In the genomic region with DNA sequence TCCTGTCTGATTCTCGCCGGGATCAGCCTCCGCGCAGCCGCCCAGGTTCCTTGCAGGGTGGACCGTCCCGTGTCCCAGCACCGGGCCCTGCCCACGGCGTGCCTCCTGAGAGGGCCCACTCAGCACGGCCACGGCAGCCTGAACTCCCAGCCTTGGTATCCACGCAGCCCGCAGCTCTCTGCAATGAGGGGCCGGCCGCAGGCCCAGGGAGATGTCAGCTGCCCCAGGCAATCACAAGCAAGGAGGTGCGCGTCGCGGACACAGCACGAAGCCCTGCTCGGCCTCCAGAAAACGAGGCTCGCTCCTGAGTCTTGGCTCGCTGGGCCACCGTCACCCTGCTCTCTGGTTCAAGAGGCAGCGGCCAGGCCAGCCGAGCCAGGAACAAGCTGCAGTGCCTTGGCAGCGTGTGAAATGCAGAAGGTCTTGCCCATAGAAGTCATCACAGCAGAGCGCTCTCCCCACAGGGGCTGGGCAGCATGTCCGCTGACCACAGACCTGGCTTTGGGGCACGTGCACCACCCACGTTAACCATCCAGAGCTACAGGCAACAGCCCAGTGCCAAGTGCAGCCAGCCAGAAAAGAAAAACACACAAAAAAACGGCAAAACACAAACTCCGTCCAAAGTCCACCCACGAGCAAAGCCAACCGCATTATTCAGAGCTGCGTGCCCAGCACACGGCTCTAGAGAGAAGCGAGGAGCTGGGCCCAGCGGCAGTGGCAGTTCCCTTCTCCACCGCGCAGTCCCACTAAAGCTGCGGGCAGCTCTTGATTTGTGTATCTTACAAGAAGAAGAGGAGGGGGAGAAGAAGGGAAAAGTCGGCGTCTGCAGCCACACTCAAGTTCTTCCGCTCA, we compare ENCODE assay signal across 17 cellular contexts. TPM values are rescaled to one million over a fixed set of nuclear protein-coding genes. Genes with fewer than 3 reads are reported as not detected.
A peak's percentile ranks its signal among the peaks of the same experiment; 100 is the strongest.
DNase-seq lines count a peak whose midpoint lies in the region; ATAC-seq lines count a peak whose summit lies in the region.
"Had no signal": no experiment of that assay in that cellular context is flagged by ENCODE, and none has a peak within 500 bp of the region (broad histone marks: within the 10 kb centered on the region; RNA-seq: fewer than 3 reads in every experiment).

No MANE protein-coding gene starts in this region.

- ATAC-seq in sciatic nerve (peak; percentile 18), GM21390 (IDR thresholded peaks at IDR 0.05; ENCODE audit: unreplicated experiment) (no peak), HG03432 (IDR thresholded peaks at IDR 0.05; ENCODE audit: unreplicated experiment) (no peak)
- ATAC-seq: activated CD8-positive, alpha-beta T cell treated with anti-CD3 and anti-CD28 coated beads, Interleukin-2, amount 10 ng/mL, durations not matched to agents 7 days and 5 days had no signal

- intact Hi-C loops in sciatic nerve (cut with DNase I), result no loop called here

- DNase-seq in G401 (ENCODE audit: low spot score) (peak; percentile 59), kidney tubule cell (ENCODE audit: low spot score) (peak; percentile 72), sciatic nerve (ENCODE audit: low spot score) (no peak), cortex of kidney (lab: John Stamatoyannopoulos, UW) (no peak), A172 (ENCODE audit: low spot score) (no peak)
- DNase-seq: activated CD8-positive, alpha-beta T cell treated with anti-CD3 and anti-CD28 coated beads, Interleukin-2, amount 10 ng/mL, durations not matched to agents 7 days and 5 days; DMS79; GM23248; MV-4-11; NCI-H2107; stimulated activated CD4-positive, alpha-beta T cell treated with anti-CD3 and anti-CD28 coated beads, Interleukin-15, amount 100 ng/mL, for 24 hours; SW 1271 had no signal

- H3K27ac ChIP-seq in angular gyrus (ENCODE audit: low read depth, low read length), result peak overlapping the region; percentile 3
- H3K27ac ChIP-seq: coronary artery, esophagus muscularis mucosa, GM23248 had no signal

- in situ Hi-C loops in G401 (cut with HindIII; ENCODE audit: low sequenced_read_pairs), result no loop called here

RNA-seq across cellular contexts. Expression of a gene that starts 13.9 kb away (rescaled TPM):
- 1.4 and 3.5 TPM in 2 replicates for total RNA-seq in G401 (2014; rRNA removed; shearing (Covaris generic))
- total RNA-seq in sciatic nerve, result 11.1 TPM
- 7.3 and 12.1 TPM in 2 replicates for total RNA-seq in A172 (2014; rRNA removed; shearing (Covaris generic))

RNA-seq across cellular contexts. Expression of a gene that starts 57.5 kb away (rescaled TPM):
- 1.2 TPM in 1 of 2 replicates, not detected in the other for total RNA-seq in G401 (2014; rRNA removed; shearing (Covaris generic))
- total RNA-seq in sciatic nerve, result 50.5 TPM
- 1.1 and 1.6 TPM in 2 replicates for total RNA-seq in A172 (2014; rRNA removed; shearing (Covaris generic))

RNA-seq across cellular contexts. Expression of a gene that starts 58.2 kb away (rescaled TPM):
- 17.7 and 26.5 TPM in 2 replicates for total RNA-seq in G401 (2014; rRNA removed; shearing (Covaris generic))
- 24.7 TPM for total RNA-seq in sciatic nerve
- 57.3 and 70.3 TPM in 2 replicates for total RNA-seq in A172 (2014; rRNA removed; shearing (Covaris generic))

Comparison
In these comparisons a context has a peak if more than half of its experiments do, and no peak if none do; other contexts are left out.
1. DNase-seq: peak in G401 (single experiment) and kidney tubule cell (single experiment); none in sciatic nerve (single experiment), cortex of kidney (single experiment) and A172 (single experiment).
2. RNA of a gene that starts 57.5 kb away (total RNA-seq): 50.5 TPM in sciatic nerve (single experiment); 1.2 TPM in G401 and 1.1 to 1.6 TPM in A172; every median in the first group is over 10 times any median in the second.